Comparison of ENCODE assay signal across 24 cellular contexts in genomic region chr7:101441890-101442289, GRCh38.
DNase-seq lines count a peak whose midpoint lies in the region; ATAC-seq and TF ChIP-seq lines count a peak whose summit lies in the region.
"Had no signal": no experiment of that assay in that cellular context is flagged by ENCODE, and none has a peak within 500 bp of the region (broad histone marks: within the 10 kb centered on the region; RNA-seq: fewer than 3 reads in every experiment).

No MANE protein-coding gene starts in this region.

- H3K4me3 ChIP-seq in Panc1 (ENCODE audit: low read depth in 2 of 2, low read length in 2 of 2) (no peak overlapping the region), iPS-20b (ENCODE audit: low read length) (no peak overlapping the region), trophoblast cell (ENCODE audit: low read depth, low read length) (no peak overlapping the region)
- H3K4me3 ChIP-seq: GM12878, HAP-1, K562 had no signal

- H3K18ac ChIP-seq in trophoblast cell (ENCODE audit: low read length): peak overlapping the region; percentile 15

- in situ Hi-C loops in Panc1 (cut with HindIII; ENCODE audit: low pct_unique_long_range_greater_than_20kb, low sequenced_read_pairs): no loop called here

- no peak for ATAC-seq in natural killer cell treated with Interleukin-12 subunit alpha and Interleukin-12 subunit beta and Interleukin-15 and Interleukin-18, amount 100 ng/mL, for 72 hours
- no peak for ATAC-seq in natural killer cell
- ATAC-seq in Panc1: no peak; the same call in 1 of the 2 replicates
- ATAC-seq: GM12878, K562 had no signal

- H3K4ac ChIP-seq in trophoblast cell (ENCODE audit: low read depth, low read length): no peak overlapping the region

- H3K36me3 Mint-ChIP-seq in natural killer cell treated with Interleukin-12 subunit alpha and Interleukin-12 subunit beta and Interleukin-15 and Interleukin-18, amount 100 ng/mL, for 72 hours: no peaks in the 10 kb centered on the region
- no peaks in the 10 kb centered on the region for H3K36me3 Mint-ChIP-seq in natural killer cell
- H3K36me3 Mint-ChIP-seq: CD4-positive, CD25-positive, alpha-beta regulatory T cell had no signal

- POLR2A ChIA-PET in Panc1 (lab: Charles Lee): interaction anchor here (0.6 kb wide), 1 partner anchor 56 kb away, joined by 3 read pairs; no protein-coding TSS in a partner anchor

- H3K36me3 ChIP-seq in Panc1 (ENCODE audit: control insufficient read depth, insufficient read depth, low read length) (no peaks in the 10 kb centered on the region), iPS-20b (ENCODE audit: insufficient read depth, low read depth, low read length) (no peaks in the 10 kb centered on the region), trophoblast cell (ENCODE audit: control insufficient read depth in 1 of 2, insufficient read depth in 2 of 2, low read length in 2 of 2) (no peaks in the 10 kb centered on the region)
- H3K36me3 ChIP-seq: HAP-1 had no signal

- H3K4me2 ChIP-seq in trophoblast cell (ENCODE audit: low read length): no peak overlapping the region

- TF ChIP-seq CTCF in natural killer cell (IDR thresholded peaks at IDR 0.05) (no peak), Panc1 (IDR thresholded peaks at IDR 0.05) (no peak)

- H4K91ac ChIP-seq in trophoblast cell (ENCODE audit: low read depth, low read length): peak overlapping the region; percentile 85

- DNase-seq in natural killer cell treated with Interleukin-12 subunit alpha and Interleukin-12 subunit beta and Interleukin-15 and Interleukin-18, amount 100 ng/mL, for 72 hours (ENCODE audit: low spot score): peak; percentile 38
- no peak for DNase-seq in natural killer cell
- no peak for DNase-seq in Panc1 (ENCODE audit: low read depth, low spot score)
- no peak for DNase-seq in trophoblast cell
- DNase-seq in LoVo (ENCODE audit: low spot score): no peak
- no peak for DNase-seq in iPS-NIHi7 (ENCODE audit: extremely low spot score)
- DNase-seq in NCI-H2196 (lab: John Stamatoyannopoulos, UW; ENCODE audit: unreplicated experiment): no peak
- DNase-seq: CD4-positive, CD25-positive, alpha-beta regulatory T cell; COR-L47; DMS 273 treated with DMSO at 0.1 percent for 48 hours; DND-41; MV-4-11; NCI-H1105 treated with DMSO at 0.1 percent for 48 hours; NCI-H1694; NCI-H2081; NCI-H2171; NCI-H526; OCI-M1; Right ventricle myocardium superior had no signal

- H3K4me3 Mint-ChIP-seq in natural killer cell treated with Interleukin-12 subunit alpha and Interleukin-12 subunit beta and Interleukin-15 and Interleukin-18, amount 100 ng/mL, for 72 hours: no peak overlapping the region
- no peak overlapping the region for H3K4me3 Mint-ChIP-seq in natural killer cell
- H3K4me3 Mint-ChIP-seq: B cell; CD4-positive, CD25-positive, alpha-beta regulatory T cell had no signal

- CTCF ChIA-PET in Panc1 (lab: Charles Lee): interaction anchor here (0.6 kb wide), 1 partner anchor 66 kb away, joined by 3 read pairs; no protein-coding TSS in a partner anchor

- H3K9me3 ChIP-seq in Panc1 (ENCODE audit: control insufficient read depth, insufficient read depth, low read depth, low read length): no peaks in the 10 kb centered on the region
- no peaks in the 10 kb centered on the region for H3K9me3 ChIP-seq in iPS-20b (ENCODE audit: insufficient read depth, low read depth, low read length)
- H3K9me3 ChIP-seq in trophoblast cell (ENCODE audit: insufficient read depth, low read depth, low read length): no peaks in the 10 kb centered on the region
- H3K9me3 ChIP-seq: HAP-1 had no signal

- H2BK5ac ChIP-seq in trophoblast cell (ENCODE audit: low read depth, low read length, poor library complexity): peak overlapping the region; percentile 36

- no peaks in the 10 kb centered on the region for H3K9me3 Mint-ChIP-seq in natural killer cell treated with Interleukin-12 subunit alpha and Interleukin-12 subunit beta and Interleukin-15 and Interleukin-18, amount 100 ng/mL, for 72 hours
- no peaks in the 10 kb centered on the region for H3K9me3 Mint-ChIP-seq in natural killer cell

- H2AK5ac ChIP-seq in trophoblast cell (ENCODE audit: low read length): peak overlapping the region; percentile 13

- H3K79me1 ChIP-seq in trophoblast cell (ENCODE audit: low read length): peaks cover 16% of the 10 kb centered on the region

- peak overlapping the region; percentile 87 for H2BK12ac ChIP-seq in trophoblast cell (ENCODE audit: low read length)

- no peak overlapping the region for H3K23ac ChIP-seq in trophoblast cell (ENCODE audit: low read length)

- H3K27me3 Mint-ChIP-seq in natural killer cell treated with Interleukin-12 subunit alpha and Interleukin-12 subunit beta and Interleukin-15 and Interleukin-18, amount 100 ng/mL, for 72 hours: peaks cover 9 to 14% of the 10 kb centered on the region in 2 donors
- peaks cover 0 to 12% of the 10 kb centered on the region in 2 donors for H3K27me3 Mint-ChIP-seq in natural killer cell (ENCODE audit: low read depth in 2 of 2)

- no peak overlapping the region for H3K27ac Mint-ChIP-seq in natural killer cell treated with Interleukin-12 subunit alpha and Interleukin-12 subunit beta and Interleukin-15 and Interleukin-18, amount 100 ng/mL, for 72 hours
- no peak overlapping the region for H3K27ac Mint-ChIP-seq in natural killer cell
- H3K27ac Mint-ChIP-seq: B cell; CD4-positive, CD25-positive, alpha-beta regulatory T cell had no signal

- peaks cover 24% of the 10 kb centered on the region for H3K4me1 ChIP-seq in Panc1 (ENCODE audit: control insufficient read depth, insufficient read depth, low read length)
- peaks cover 3% of the 10 kb centered on the region; the same call in 1 of the 2 replicates for H3K4me1 ChIP-seq in iPS-20b (ENCODE audit: insufficient read depth, low read length)
- peaks cover 17 to 24% of the 10 kb centered on the region in 2 experiments for H3K4me1 ChIP-seq in trophoblast cell (ENCODE audit: control insufficient read depth in 1 of 2, insufficient read depth in 2 of 2, low read length in 2 of 2)
- H3K4me1 ChIP-seq: HAP-1 had no signal

- no CpG with 5 or more reads among the region's 7 CpGs for WGBS in trophoblast cell (ENCODE audit: extremely low coverage, insufficient coverage, insufficient read length)

- H3K14ac ChIP-seq in trophoblast cell (ENCODE audit: low read length): peak overlapping the region; percentile 3

- no peak overlapping the region for H4K12ac ChIP-seq in trophoblast cell (ENCODE audit: low read depth, low read length)

- intact Hi-C loops in natural killer cell (cut with micrococcal nuclease): no loop called here
- intact Hi-C loops in Panc1 (cut with micrococcal nuclease; ENCODE audit: unreplicated experiment): no loop called here

- H3K79me2 ChIP-seq in trophoblast cell (ENCODE audit: control insufficient read depth, insufficient read depth, low read length, poor library complexity): peaks cover 1% of the 10 kb centered on the region

- H2AFZ ChIP-seq in trophoblast cell (ENCODE audit: insufficient read depth, low read length, poor library complexity): no peak overlapping the region

- 0 out of 2 replicates have a peak overlapping the region, but pooled peaks have one; percentile 42 for H3K9ac ChIP-seq in iPS-20b (ENCODE audit: low read depth, low read length)
- H3K9ac ChIP-seq in trophoblast cell (ENCODE audit: low read length): no peak overlapping the region

- H3K27ac ChIP-seq in Panc1 (ENCODE audit: low read length) (peak overlapping the region; percentile 66), iPS-20b (ENCODE audit: low read length) (no peak overlapping the region), trophoblast cell (ENCODE audit: low read depth, low read length) (no peak overlapping the region)

- peaks cover 0 to 5% of the 10 kb centered on the region in 2 donors for H3K4me1 Mint-ChIP-seq in natural killer cell treated with Interleukin-12 subunit alpha and Interleukin-12 subunit beta and Interleukin-15 and Interleukin-18, amount 100 ng/mL, for 72 hours (ENCODE audit: low read depth in 2 of 2)
- H3K4me1 Mint-ChIP-seq in natural killer cell: peaks cover 0 to 5% of the 10 kb centered on the region in 2 donors
- H3K4me1 Mint-ChIP-seq: B cell had no signal

- H3K27me3 ChIP-seq in Panc1 (ENCODE audit: control insufficient read depth, insufficient read depth, low read length): no peaks in the 10 kb centered on the region
- H3K27me3 ChIP-seq in iPS-20b (ENCODE audit: insufficient read depth, low read length): no peaks in the 10 kb centered on the region
- no peaks in the 10 kb centered on the region for H3K27me3 ChIP-seq in trophoblast cell (ENCODE audit: insufficient read depth, low read length)

- BruUV-seq in Panc1 (replicated peaks; lab: Mats Ljungman, UMichigan): no TSS peak

- peak overlapping the region; percentile 76 for H2BK120ac ChIP-seq in trophoblast cell (ENCODE audit: insufficient read depth, low read length, poor library complexity)

- H4K8ac ChIP-seq in trophoblast cell (ENCODE audit: low read depth, low read length): peak overlapping the region; percentile 36
